8 cellular contexts compared by ENCODE assay signal in genomic region chr1:26922201-26922729, GRCh38. TPM values are rescaled to one million over a fixed set of nuclear protein-coding genes. Genes with fewer than 3 reads are reported as not detected.
DNase-seq lines count a peak whose midpoint lies in the region; ATAC-seq and TF ChIP-seq lines count a peak whose summit lies in the region.

No MANE protein-coding gene starts in this region.

- TF ChIP-seq CTCF in BJ (IDR thresholded peaks at IDR 0.05; ENCODE audit: insufficient read depth, low read depth, low read length) (no peak), lower leg skin (IDR thresholded peaks at IDR 0.05) (no peak), type B pancreatic cell (conservative IDR thresholded peaks at IDR 0.05) (no peak)

- H3K4me3 Mint-ChIP-seq in type B pancreatic cell = peak overlapping the region; percentile 93

- CTCF ChIA-PET in BJ (lab: Yijun Ruan, JAX) = no interaction called here

- peak overlapping the region; percentile 72 for H3K27ac Mint-ChIP-seq in type B pancreatic cell

- H3K27me3 ChIP-seq in BJ (ENCODE audit: control insufficient read depth, insufficient read depth, low read length) = no peaks in the 10 kb centered on the region

- no peak for TF ChIP-seq POLR2A in lower leg skin (IDR thresholded peaks at IDR 0.05)

- no peaks in the 10 kb centered on the region for H3K27me3 Mint-ChIP-seq in type B pancreatic cell

- POLR2A ChIA-PET in BJ (lab: Charles Lee) = interaction anchor here (1.0 kb wide), 1 partner anchor 22 kb away, joined by 3 read pairs; the partner anchor contains the start of gene GPATCH3

- WGBS in lower leg skin, 2 donors = 9 to 10% methylated on average over 17 of the region's 17 CpGs

- H3K4me1 Mint-ChIP-seq in type B pancreatic cell (ENCODE audit: unreplicated experiment) = peaks cover 26% of the 10 kb centered on the region

- no peak for DNase-seq in BJ (ENCODE audit: low read depth)
- DNase-seq in astrocyte of the hippocampus (ENCODE audit: low read depth, low spot score) = peak; percentile 26
- DNase-seq in lower leg skin (ENCODE audit: low spot score in 2 of 2) = no peak
- no peak for DNase-seq in type B pancreatic cell (ENCODE audit: extremely low spot score, unreplicated experiment)
- no peak for DNase-seq in stimulated activated CD4-positive, alpha-beta T cell treated with anti-CD3 and anti-CD28 coated beads, Interleukin-4, amount 100 ng/mL, for 24 hours
- DNase-seq in activated effector memory CD4-positive, alpha-beta T cell treated with Interleukin-2 at 50 U/mL for 16 hours = no peak
- DNase-seq in activated CD4-positive, alpha-beta T cell treated with anti-CD3 and anti-CD28 coated beads, Interleukin-2, amount 50 U/mL, for 1 hour = no peak

- H3K9me3 Mint-ChIP-seq in type B pancreatic cell = no peaks in the 10 kb centered on the region

- peak; percentile 17 for ATAC-seq in HG03135 (IDR thresholded peaks at IDR 0.05; ENCODE audit: unreplicated experiment)

- intact Hi-C loops in lower leg skin (cut with DNase I; ENCODE audit: low total_unique reads) = no loop called here

- H3K4me3 ChIP-seq in BJ (ENCODE audit: low read depth, low read length) (peak overlapping the region; percentile 100), lower leg skin (ENCODE audit: low read depth, poor library complexity, severe bottlenecking) (peak overlapping the region; percentile 96)

- H3K36me3 Mint-ChIP-seq in type B pancreatic cell = peaks cover 18% of the 10 kb centered on the region

- peaks cover 4% of the 10 kb centered on the region for H3K36me3 ChIP-seq in BJ (ENCODE audit: control insufficient read depth, insufficient read depth, low read length)

RNA-seq across cellular contexts. Expression of gene NUDC, which starts 0.7 kb away (rescaled TPM):
- polyA plus RNA-seq in BJ (2011; rRNA removed) = 40.7 and 43.7 TPM in 2 replicates
- polyA minus RNA-seq in BJ (2011; rRNA and poly(A)+ RNA removed) = 16.2 and 19.3 TPM in 2 replicates
- total RNA-seq in lower leg skin = 10 to 100 TPM; 37.0 to 50.4 (median 39.7) TPM
- 73.4 and 82.7 TPM in 2 replicates for total RNA-seq in type B pancreatic cell (ENCODE audit: low replicate concordance)

RNA-seq across cellular contexts. Expression of gene NR0B2, which starts 8.5 kb away (rescaled TPM):
- polyA plus RNA-seq in BJ (2011; rRNA removed) = not detected in 2 replicates
- not detected in 2 replicates for polyA minus RNA-seq in BJ (2011; rRNA and poly(A)+ RNA removed)
- total RNA-seq in lower leg skin (not detected), type B pancreatic cell (ENCODE audit: low replicate concordance) (6.8 and 7.2 TPM in 2 replicates)

RNA-seq across cellular contexts. Expression of gene GPATCH3, which starts 22.0 kb away (rescaled TPM):
- 5.7 and 12.2 TPM in 2 replicates for polyA plus RNA-seq in BJ (2011; rRNA removed)
- 5.9 and 6.8 TPM in 2 replicates for polyA minus RNA-seq in BJ (2011; rRNA and poly(A)+ RNA removed)
- total RNA-seq in lower leg skin (10 to 100 TPM in 3 of 4 donors, 1 to 10 TPM in 1; 9.7 to 23.5 (median 13.0) TPM), type B pancreatic cell (ENCODE audit: low replicate concordance) (19.2 and 23.7 TPM in 2 replicates)

RNA-seq across cellular contexts. Expression of gene GPN2, which starts 32.2 kb away (rescaled TPM):
- polyA plus RNA-seq in BJ (2011; rRNA removed) = 35.3 and 44.9 TPM in 2 replicates
- polyA minus RNA-seq in BJ (2011; rRNA and poly(A)+ RNA removed) = 24.8 and 40.2 TPM in 2 replicates
- total RNA-seq in lower leg skin = 10 to 100 TPM; 12.3 to 24.5 (median 16.4) TPM
- total RNA-seq in type B pancreatic cell (ENCODE audit: low replicate concordance) = 28.7 and 35.1 TPM in 2 replicates

RNA-seq across cellular contexts. Expression of gene KDF1, which starts 38.0 kb away (rescaled TPM):
- polyA plus RNA-seq in BJ (2011; rRNA removed) = 0.04 TPM in 1 of 2 replicates, not detected in the other
- polyA minus RNA-seq in BJ (2011; rRNA and poly(A)+ RNA removed) = not detected in 2 replicates
- 10 to 100 TPM; 34.0 to 45.8 (median 36.2) TPM for total RNA-seq in lower leg skin
- total RNA-seq in type B pancreatic cell (ENCODE audit: low replicate concordance) = 12.2 and 26.9 TPM in 2 replicates
